7 cellular contexts compared by ENCODE assay signal in genomic region chr2:161237397-161238263, GRCh38.
DNase-seq lines count a peak whose midpoint lies in the region; ATAC-seq and TF ChIP-seq lines count a peak whose summit lies in the region.

No MANE protein-coding gene starts in this region.

- no peaks in the 10 kb centered on the region for H3K27me3 ChIP-seq in subcutaneous abdominal adipose tissue (ENCODE audit: control insufficient read depth in 5 of 5, insufficient read depth in 4 of 5, low read length in 5 of 5)

- no peaks in the 10 kb centered on the region for H3K9me3 ChIP-seq in subcutaneous abdominal adipose tissue (ENCODE audit: control insufficient read depth in 5 of 5, low read length in 5 of 5)

- peak; percentile 52 for DNase-seq in GM13976 (ENCODE audit: low spot score)
- peak; percentile 26 for DNase-seq in NCI-H345 treated with DMSO at 0.1 percent for 48 hours (lab: John Stamatoyannopoulos, UW; ENCODE audit: unreplicated experiment)
- DNase-seq in activated T-cell treated with anti-CD3 and anti-CD28 coated beads for 48 hours (ENCODE audit: low read depth) = peak; percentile 29
- DNase-seq in erythroblast (lab: John Stamatoyannopoulos, UW) = peak; percentile 48 to 51
- peak; percentile 58 for DNase-seq in mucosa of gallbladder (ENCODE audit: low spot score)

- H3K27ac ChIP-seq in subcutaneous abdominal adipose tissue (ENCODE audit: low read depth, low read length) = no peak overlapping the region

- peak; percentile 49 for ATAC-seq in HG02763 (IDR thresholded peaks at IDR 0.05; ENCODE audit: unreplicated experiment)

- H3K4me1 ChIP-seq in subcutaneous abdominal adipose tissue (ENCODE audit: control insufficient read depth in 5 of 5, insufficient read depth in 5 of 5, low read length in 5 of 5) = peaks cover 0 to 23% (median 18%) of the 10 kb centered on the region in 5 donors

- peak overlapping the region; percentile 78 to 90 (median 82) for H3K4me3 ChIP-seq in subcutaneous abdominal adipose tissue (ENCODE audit: low read depth in 1 of 5, low read length in 5 of 5)

- no peak for TF ChIP-seq CTCF in GM13976 (IDR thresholded peaks at IDR 0.05; ENCODE audit: borderline replicate concordance, control extremely low read depth, extremely low read depth, insufficient read depth, missing control alignments)

- no peak for TF ChIP-seq POLR2A in erythroblast (IDR thresholded peaks at IDR 0.05; ENCODE audit: low read length)

- H3K36me3 ChIP-seq in subcutaneous abdominal adipose tissue (ENCODE audit: control insufficient read depth in 5 of 5, insufficient read depth in 5 of 5, low read length in 5 of 5) = peaks cover 2 to 6% (median 4%) of the 10 kb centered on the region in 5 donors

- in situ Hi-C loops in GM13976 (cut with MboI; ENCODE audit: low sequenced_read_pairs, unreplicated experiment) = no loop called here

- H3K9ac ChIP-seq in subcutaneous abdominal adipose tissue (ENCODE audit: low read length in 5 of 5) = peak overlapping the region in 4 of 5 donors; percentile 51 to 75 (median 68)
